Comparison of ENCODE assay signal across 8 cellular contexts in genomic region chr10:109773818-109774440, GRCh38.
DNase-seq lines count a peak whose midpoint lies in the region; ATAC-seq and TF ChIP-seq lines count a peak whose summit lies in the region.

No MANE protein-coding gene starts in this region.

- whole genome bisulfite sequencing in thyroid gland, 2 donors = 34 to 41% methylated on average over 3 of the region's 3 CpGs

- H3K36me3 ChIP-seq in RWPE2 (ENCODE audit: low read depth) (no peaks in the 10 kb centered on the region), thyroid gland (no peaks in the 10 kb centered on the region)

- H3K27me3 ChIP-seq in RWPE2 (ENCODE audit: insufficient read depth, poor library complexity, severe bottlenecking) (no peaks in the 10 kb centered on the region), thyroid gland (no peaks in the 10 kb centered on the region)

- H3K9me3 ChIP-seq in RWPE2 (ENCODE audit: severe bottlenecking) (no peaks in the 10 kb centered on the region), thyroid gland (no peaks in the 10 kb centered on the region)

- peaks cover 8% of the 10 kb centered on the region for H3K27me3 Mint-ChIP-seq in activated T-cell treated with anti-CD3 and anti-CD28 coated beads, Interleukin-2, amount 50 U/mL, for 24 hours

- H3K4me1 Mint-ChIP-seq in activated T-cell treated with anti-CD3 and anti-CD28 coated beads, Interleukin-2, amount 50 U/mL, for 24 hours (ENCODE audit: low read depth) = no peaks in the 10 kb centered on the region

- H3K9me3 Mint-ChIP-seq in activated T-cell treated with anti-CD3 and anti-CD28 coated beads, Interleukin-2, amount 50 U/mL, for 24 hours = no peaks in the 10 kb centered on the region

- TF ChIP-seq CTCF in RWPE2 (IDR thresholded peaks at IDR 0.05; ENCODE audit: poor library complexity, severe bottlenecking) (peak; percentile 65), thyroid gland (IDR thresholded peaks at IDR 0.05) (peak in 3 of 6 experiments; percentile 44 to 70 (median 56))

- peak; percentile 69 for ATAC-seq in HG02884 (IDR thresholded peaks at IDR 0.05; ENCODE audit: unreplicated experiment)
- no peak for ATAC-seq in RWPE2 (ENCODE audit: low read depth)
- ATAC-seq in HG02571 (IDR thresholded peaks at IDR 0.05; ENCODE audit: unreplicated experiment) = no peak

- TF ChIP-seq POLR2A in thyroid gland (IDR thresholded peaks at IDR 0.05) = no peak

- peak; percentile 29 for DNase-seq in EH (ENCODE audit: low read depth)
- DNase-seq in RWPE2 (ENCODE audit: low spot score) = no peak
- DNase-seq in hepatic stellate cell (ENCODE audit: low spot score) = peak; percentile 11
- no peak for DNase-seq in activated CD4-positive, alpha-beta T cell treated with anti-CD3 and anti-CD28 coated beads for 1 hour
- no peak for DNase-seq in activated T-cell treated with anti-CD3 and anti-CD28 coated beads, Interleukin-2, amount 50 U/mL, for 24 hours
- DNase-seq in thyroid gland = no peak

- no peak overlapping the region for H3K4me3 ChIP-seq in RWPE2 (ENCODE audit: severe bottlenecking)
- no peak overlapping the region for H3K4me3 ChIP-seq in thyroid gland (replicated peaks in 1 of 3)

- no peak overlapping the region for H3K27ac ChIP-seq in RWPE2 (ENCODE audit: poor library complexity, severe bottlenecking)
- H3K27ac ChIP-seq in thyroid gland = no peak overlapping the region

- H3K4me1 ChIP-seq in RWPE2 (ENCODE audit: insufficient read depth, poor library complexity, severe bottlenecking) (no peaks in the 10 kb centered on the region), thyroid gland (no peaks in the 10 kb centered on the region)

- intact Hi-C loops in thyroid gland (cut with DNase I) = no loop called here

- H3K4me3 Mint-ChIP-seq in activated T-cell treated with anti-CD3 and anti-CD28 coated beads, Interleukin-2, amount 50 U/mL, for 24 hours = no peak overlapping the region

- no peaks in the 10 kb centered on the region for H3K36me3 Mint-ChIP-seq in activated T-cell treated with anti-CD3 and anti-CD28 coated beads, Interleukin-2, amount 50 U/mL, for 24 hours (ENCODE audit: low read depth)

- no peak overlapping the region for H3K27ac Mint-ChIP-seq in activated T-cell treated with anti-CD3 and anti-CD28 coated beads, Interleukin-2, amount 50 U/mL, for 24 hours

Comparison
In these comparisons a context has a peak if more than half of its experiments do, and no peak if none do; other contexts are left out.
1. DNase-seq: peak in EH (single experiment) and hepatic stellate cell (single experiment); none in RWPE2 (single experiment), activated CD4-positive, alpha-beta T cell treated with anti-CD3 and anti-CD28 coated beads for 1 hour (single experiment), activated T-cell treated with anti-CD3 and anti-CD28 coated beads, Interleukin-2, amount 50 U/mL, for 24 hours (single experiment) and thyroid gland (0 of 2).